In the genomic region with DNA sequence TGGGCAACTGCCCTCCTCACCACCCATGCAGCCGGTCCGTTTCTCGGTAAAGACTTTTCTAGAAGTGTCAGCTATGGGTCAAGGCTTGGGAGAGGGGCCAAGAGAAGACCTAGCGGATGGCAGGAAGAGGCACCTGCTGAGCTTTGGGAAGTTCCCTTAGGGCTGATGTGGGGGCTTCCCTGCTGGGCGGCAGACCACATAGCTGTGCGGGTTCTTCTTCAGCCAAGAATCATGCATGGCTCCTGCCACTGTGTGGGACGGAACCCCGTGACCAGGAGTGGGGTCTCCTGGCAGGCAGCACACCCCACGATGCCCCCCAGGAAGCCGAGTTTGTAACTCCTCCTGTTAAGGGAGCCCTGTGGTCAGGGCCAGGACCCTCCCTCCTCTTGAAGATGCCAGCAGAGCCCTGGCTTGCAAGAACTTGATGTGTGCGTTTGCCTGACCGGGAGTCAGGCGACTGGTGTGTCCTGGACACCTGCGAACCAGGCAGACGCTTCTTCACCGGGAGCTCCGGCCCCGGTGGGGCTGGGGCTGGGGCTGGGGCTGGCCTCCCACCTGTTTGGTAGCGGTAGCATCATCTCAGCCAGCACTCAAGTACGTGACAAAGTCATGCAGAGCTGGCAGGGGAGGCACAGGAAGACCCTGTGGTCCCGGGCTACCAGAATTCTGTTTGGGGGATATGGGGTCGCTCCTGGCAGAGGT, we compare ENCODE assay signal across 15 cellular contexts. TPM values are rescaled to one million over a fixed set of nuclear protein-coding genes. Genes with fewer than 3 reads are reported as not detected.
DNase-seq lines count a peak whose midpoint lies in the region; TF ChIP-seq lines count a peak whose summit lies in the region.
"Had no signal": no experiment of that assay in that cellular context is flagged by ENCODE, and none has a peak within 500 bp of the region (broad histone marks: within the 10 kb centered on the region; RNA-seq: fewer than 3 reads in every experiment).

No MANE protein-coding gene starts in this region.

- no peak overlapping the region for H3K4me3 ChIP-seq in HEK293 (ENCODE audit: low read depth, low read length)
- H3K4me3 ChIP-seq in OCI-LY3 (ENCODE audit: low read length), result no peak overlapping the region
- no peak overlapping the region for H3K4me3 ChIP-seq in choroid plexus epithelial cell (ENCODE audit: low read depth, low read length)

- CTCF ChIA-PET in HEK293 (lab: Yijun Ruan, JAX), result interaction anchor here (0.7 to 1.0 kb wide), 2 partner anchors 8 to 21 kb away, joined by 3 read pairs; no protein-coding TSS in a partner anchor

- H4K20me1 ChIP-seq in OCI-LY3 (ENCODE audit: insufficient read depth, low read length), result no peaks in the 10 kb centered on the region

- H3K9ac ChIP-seq in OCI-LY3 (ENCODE audit: low read length), result no peak overlapping the region

- H3K27ac ChIP-seq in HEK293 (ENCODE audit: extremely low read depth, low read depth, low read length), result no peak overlapping the region
- H3K27ac ChIP-seq in OCI-LY3 (ENCODE audit: low read length), result no peak overlapping the region

- H2AFZ ChIP-seq in OCI-LY3 (ENCODE audit: low read depth, low read length), result no peak overlapping the region

- peak overlapping the region; percentile 14; the same call in 1 of the 2 replicates for H3K4me2 ChIP-seq in OCI-LY3 (ENCODE audit: low read length)

- POLR2A ChIA-PET in HEK293 (lab: Yijun Ruan, JAX), result interaction anchor here (0.9 to 1.4 kb wide), 4 partner anchors 17 to 82 kb away, joined by 3 to 5 read pairs (median 3); a partner anchor contains a TSS

- TF ChIP-seq CTCF in HEK293 (tag by site-specific recombination; IDR thresholded peaks at IDR 0.05) (no peak), OCI-LY3 (IDR thresholded peaks at IDR 0.05; ENCODE audit: low read depth, low read length) (no peak), choroid plexus epithelial cell (conservative IDR thresholded peaks at IDR 0.05; ENCODE audit: low read depth, low read length) (no peak)

- peaks cover 3% of the 10 kb centered on the region; the same call in 1 of the 2 replicates for H3K4me1 ChIP-seq in HEK293 (ENCODE audit: control insufficient read depth, insufficient read depth, low read length)
- H3K4me1 ChIP-seq in OCI-LY3 (ENCODE audit: low read length), result peaks cover 5% of the 10 kb centered on the region; the same call in 1 of the 2 replicates

- H3K9me3 ChIP-seq in HEK293 (ENCODE audit: control insufficient read depth, insufficient read depth, low read depth, low read length) (no peaks in the 10 kb centered on the region), OCI-LY3 (ENCODE audit: insufficient read depth, low read length) (no peaks in the 10 kb centered on the region)
- H3K9me3 ChIP-seq: BE2C had no signal

- H3K36me3 ChIP-seq in HEK293 (ENCODE audit: control insufficient read depth in 2 of 2, insufficient read depth in 1 of 2, low read length in 2 of 2), result no peaks in the 10 kb centered on the region
- no peaks in the 10 kb centered on the region for H3K36me3 ChIP-seq in OCI-LY3 (replicated peaks; ENCODE audit: low read depth, low read length)
- H3K36me3 ChIP-seq: BE2C had no signal

- peak; percentile 39 for DNase-seq in choroid plexus epithelial cell (ENCODE audit: low read depth)
- DNase-seq in mucosa of gallbladder (ENCODE audit: low spot score), result no peak
- no peak for DNase-seq in KG1 (lab: John Stamatoyannopoulos, UW)
- DNase-seq in HT-29 (ENCODE audit: low spot score), result no peak
- DNase-seq in stimulated activated CD4-positive, alpha-beta T cell treated with anti-CD3 and anti-CD28 coated beads, Interleukin-12 subunit alpha, Interleukin-12 subunit beta, amount 100 ng/mL, for 4 hours, result no peak
- DNase-seq: ACHN; BE2C; CD4-positive, alpha-beta memory T cell; DMS153; DMS79; GDM1; GOT3; H7 had no signal

- H3K79me2 ChIP-seq in OCI-LY3 (ENCODE audit: low read length), result no peaks in the 10 kb centered on the region

- no peaks in the 10 kb centered on the region for H3K27me3 ChIP-seq in OCI-LY3 (ENCODE audit: low read depth, low read length)
- H3K27me3 ChIP-seq: BE2C had no signal

TF ChIP-seq in HEK293, 187 proteins besides CTCF, POLR2A, EP300 and RAD21:
- no peak for TF ChIP-seq ZNF544 (tag by site-specific recombination; IDR thresholded peaks at IDR 0.05)
- TF ChIP-seq ZNF350 (tag by site-specific recombination; IDR thresholded peaks at IDR 0.05), result no peak
- TF ChIP-seq SCRT2 (tag by site-specific recombination; IDR thresholded peaks at IDR 0.05), result 0 out of 2 replicates have a peak, but pooled peaks have one; percentile 11
- peak; percentile 94 for TF ChIP-seq ZIC2 (tag by site-specific recombination; IDR thresholded peaks at IDR 0.05)

RNA-seq across cellular contexts. Expression of a gene that starts 17.7 kb away (rescaled TPM):
- total RNA-seq in mucosa of gallbladder, result 135 TPM
- total RNA-seq in HT-29 (2014; rRNA removed; shearing (Covaris generic)), result 109 and 116 TPM in 2 replicates
